20 cellular contexts compared by ENCODE assay signal in genomic region chr9:133056533-133056932, GRCh38. TPM values are rescaled to one million over a fixed set of nuclear protein-coding genes. Genes with fewer than 3 reads are reported as not detected.
DNase-seq lines count a peak whose midpoint lies in the region; ATAC-seq, FAIRE-seq and TF ChIP-seq lines count a peak whose summit lies in the region.
"Had no signal": no experiment of that assay in that cellular context is flagged by ENCODE, and none has a peak within 500 bp of the region (broad histone marks: within the 10 kb centered on the region; RNA-seq: fewer than 3 reads in every experiment).

No MANE protein-coding gene starts in this region.

- H3K4me3 ChIP-seq in bronchial epithelial cell (ENCODE audit: low read depth, low read length) = no peak overlapping the region
- H3K4me3 ChIP-seq in suprapubic skin = no peak overlapping the region
- H3K4me3 ChIP-seq in Karpas-422 (ENCODE audit: low read length) = no peak overlapping the region
- no peak overlapping the region for H3K4me3 ChIP-seq in hepatocyte
- H3K4me3 ChIP-seq: SK-N-MC, smooth muscle cell had no signal

- H3K79me2 ChIP-seq in Karpas-422 (ENCODE audit: low read length) (no peaks in the 10 kb centered on the region), hepatocyte (no peaks in the 10 kb centered on the region)

- H3K4me3 Mint-ChIP-seq in activated naive CD8-positive, alpha-beta T cell treated with anti-CD3 and anti-CD28 coated beads, Interleukin-2, amount 10 ng/mL, durations not matched to agents 7 days and 5 days = no peak overlapping the region
- no peak overlapping the region for H3K4me3 Mint-ChIP-seq in activated naive CD8-positive, alpha-beta T cell treated with anti-CD3 and anti-CD28 coated beads for 36 hours
- no peak overlapping the region for H3K4me3 Mint-ChIP-seq in osteocyte (ENCODE audit: unreplicated experiment)

- H3K36me3 ChIP-seq in bronchial epithelial cell (ENCODE audit: control insufficient read depth, insufficient read depth, low read length) = peaks cover 22% of the 10 kb centered on the region
- H3K36me3 ChIP-seq in suprapubic skin = peaks cover 67% of the 10 kb centered on the region
- H3K36me3 ChIP-seq in Karpas-422 (ENCODE audit: insufficient read depth, low read length) = no peaks in the 10 kb centered on the region
- H3K36me3 ChIP-seq in hepatocyte (replicated peaks; ENCODE audit: insufficient read depth, low read depth) = no peaks in the 10 kb centered on the region

- no peaks in the 10 kb centered on the region for H3K9me3 ChIP-seq in suprapubic skin
- H3K9me3 ChIP-seq in Karpas-422 (ENCODE audit: low read length) = no peaks in the 10 kb centered on the region
- no peaks in the 10 kb centered on the region for H3K9me3 ChIP-seq in hepatocyte (ENCODE audit: low read depth)

- H3K9me3 Mint-ChIP-seq in activated naive CD8-positive, alpha-beta T cell treated with anti-CD3 and anti-CD28 coated beads, Interleukin-2, amount 10 ng/mL, durations not matched to agents 7 days and 5 days = no peaks in the 10 kb centered on the region
- H3K9me3 Mint-ChIP-seq in activated naive CD8-positive, alpha-beta T cell treated with anti-CD3 and anti-CD28 coated beads for 36 hours = no peaks in the 10 kb centered on the region
- H3K9me3 Mint-ChIP-seq in osteocyte (ENCODE audit: unreplicated experiment) = no peaks in the 10 kb centered on the region

- H3K27ac Mint-ChIP-seq in activated naive CD8-positive, alpha-beta T cell treated with anti-CD3 and anti-CD28 coated beads, Interleukin-2, amount 10 ng/mL, durations not matched to agents 7 days and 5 days = peak overlapping the region; percentile 51
- H3K27ac Mint-ChIP-seq in activated naive CD8-positive, alpha-beta T cell treated with anti-CD3 and anti-CD28 coated beads for 36 hours = no peak overlapping the region
- H3K27ac Mint-ChIP-seq in osteocyte (ENCODE audit: unreplicated experiment) = no peak overlapping the region

- no peaks in the 10 kb centered on the region for H4K20me1 ChIP-seq in Karpas-422 (ENCODE audit: insufficient read depth, low read depth, low read length)
- H4K20me1 ChIP-seq in hepatocyte (ENCODE audit: insufficient read depth, poor library complexity, severe bottlenecking) = no peaks in the 10 kb centered on the region

- peak; percentile 28 for FAIRE-seq in bronchial epithelial cell (lab: Jason Lieb, UNC)
- FAIRE-seq: frontal cortex had no signal

- peaks cover 39% of the 10 kb centered on the region for H3K4me1 Mint-ChIP-seq in activated naive CD8-positive, alpha-beta T cell treated with anti-CD3 and anti-CD28 coated beads, Interleukin-2, amount 10 ng/mL, durations not matched to agents 7 days and 5 days
- H3K4me1 Mint-ChIP-seq in activated naive CD8-positive, alpha-beta T cell treated with anti-CD3 and anti-CD28 coated beads for 36 hours = peaks cover 38% of the 10 kb centered on the region
- peaks cover 57% of the 10 kb centered on the region for H3K4me1 Mint-ChIP-seq in osteocyte (ENCODE audit: unreplicated experiment)

- WGBS in suprapubic skin = 35% methylated on average over 4 of the region's 13 CpGs
- 94% methylated on average over 13 of the region's 13 CpGs for WGBS in hepatocyte (ENCODE audit: low lambda C conversion rate, missing lambda C conversion rate)

- H3K36me3 Mint-ChIP-seq in activated naive CD8-positive, alpha-beta T cell treated with anti-CD3 and anti-CD28 coated beads, Interleukin-2, amount 10 ng/mL, durations not matched to agents 7 days and 5 days = peaks cover 7% of the 10 kb centered on the region
- peaks cover 28% of the 10 kb centered on the region for H3K36me3 Mint-ChIP-seq in activated naive CD8-positive, alpha-beta T cell treated with anti-CD3 and anti-CD28 coated beads for 36 hours
- peaks cover 35% of the 10 kb centered on the region for H3K36me3 Mint-ChIP-seq in osteocyte (ENCODE audit: unreplicated experiment)

- no peak for DNase-seq in activated naive CD8-positive, alpha-beta T cell treated with anti-CD3 and anti-CD28 coated beads, Interleukin-2, amount 10 ng/mL, durations not matched to agents 7 days and 5 days
- no peak for DNase-seq in activated naive CD8-positive, alpha-beta T cell treated with anti-CD3 and anti-CD28 coated beads for 36 hours
- peak; percentile 21 for DNase-seq in GM13977 (ENCODE audit: low spot score)
- DNase-seq in bronchial epithelial cell (ENCODE audit: low read depth) = no peak
- peak in 1 of 2 donors; percentile 40 for DNase-seq in suprapubic skin (ENCODE audit: low spot score in 2 of 2)
- no peak for DNase-seq in osteocyte (ENCODE audit: extremely low spot score, unreplicated experiment)
- DNase-seq in Karpas-422 = no peak
- DNase-seq in hepatocyte (ENCODE audit: low spot score) = no peak
- DNase-seq: activated CD4-positive, CD25-positive, alpha-beta regulatory T cell treated with anti-CD3 and anti-CD28 coated beads, Interleukin-2, amount 50 U/mL, for 72 hours; activated CD8-positive, alpha-beta memory T cell treated with anti-CD3 and anti-CD28 coated beads, Interleukin-2, amount 50 U/mL, for 4 hours; activated gamma-delta T cell treated with Interleukin-2 at 50 U/mL for 16 hours; hypothalamus; KBM-7; NCI-H1694 treated with DMSO at 0.1 percent for 48 hours; NCI-H2171 treated with DMSO at 0.1 percent for 48 hours; NCI-H526; RPMI8226 had no signal

- H3K4me1 ChIP-seq in suprapubic skin (peaks cover 41% of the 10 kb centered on the region), Karpas-422 (ENCODE audit: low read length) (peaks cover 3% of the 10 kb centered on the region; the same call in 1 of the 2 replicates), hepatocyte (ENCODE audit: insufficient read depth) (peaks cover 6% of the 10 kb centered on the region)

- in situ Hi-C loops in GM13977 (cut with MboI; ENCODE audit: low pct_unique_long_range_greater_than_20kb, low sequenced_read_pairs, unreplicated experiment) = no loop called here

- POLR2A ChIA-PET in activated naive CD8-positive, alpha-beta T cell treated with anti-CD3 and anti-CD28 coated beads, Interleukin-2, amount 10 ng/mL, durations not matched to agents 7 days and 5 days (lab: Charles Lee) = interaction anchor here (0.8 to 5.2 kb wide), 2 partner anchors 24 to 291 kb away, joined by 3 to 41 read pairs; partner anchors contain the start of genes GTF3C5, MED22 and RPL7A

- no peaks in the 10 kb centered on the region for H3K9me2 ChIP-seq in Karpas-422 (replicated peaks; ENCODE audit: insufficient read depth, low read length)
- no peaks in the 10 kb centered on the region for H3K9me2 ChIP-seq in hepatocyte (replicated peaks; ENCODE audit: insufficient read depth)

- H3K27me3 ChIP-seq in bronchial epithelial cell (ENCODE audit: control insufficient read depth, insufficient read depth, low read length) (no peaks in the 10 kb centered on the region), suprapubic skin (no peaks in the 10 kb centered on the region), Karpas-422 (ENCODE audit: low read length) (no peaks in the 10 kb centered on the region), hepatocyte (no peaks in the 10 kb centered on the region)

- TF ChIP-seq CTCF in GM13977 (IDR thresholded peaks at IDR 0.05; ENCODE audit: extremely low read depth, insufficient read depth, missing control alignments) = no peak
- TF ChIP-seq CTCF in bronchial epithelial cell (IDR thresholded peaks at IDR 0.05; ENCODE audit: insufficient read depth, low read length, severe bottlenecking) = no peak
- no peak for TF ChIP-seq CTCF in suprapubic skin (IDR thresholded peaks at IDR 0.05)
- TF ChIP-seq CTCF in osteocyte (IDR thresholded peaks at IDR 0.05) = no peak
- TF ChIP-seq CTCF in hepatocyte (IDR thresholded peaks at IDR 0.05; ENCODE audit: poor library complexity) = no peak

- H2AFZ ChIP-seq in Karpas-422 (ENCODE audit: low read length) (no peak overlapping the region), hepatocyte (no peak overlapping the region)

- no peak overlapping the region for H3K9ac ChIP-seq in Karpas-422 (ENCODE audit: low read length)

- no peak for ATAC-seq in activated naive CD8-positive, alpha-beta T cell treated with anti-CD3 and anti-CD28 coated beads, Interleukin-2, amount 10 ng/mL, durations not matched to agents 7 days and 5 days (ENCODE audit: low read depth)

- H3K4me2 ChIP-seq in Karpas-422 (ENCODE audit: low read depth, low read length, poor library complexity, severe bottlenecking) (no peak overlapping the region), hepatocyte (no peak overlapping the region)
- H3K4me2 ChIP-seq: smooth muscle cell had no signal

- TF ChIP-seq EP300 in suprapubic skin (IDR thresholded peaks at IDR 0.05) = no peak

- no peaks in the 10 kb centered on the region for H3K27me3 Mint-ChIP-seq in activated naive CD8-positive, alpha-beta T cell treated with anti-CD3 and anti-CD28 coated beads, Interleukin-2, amount 10 ng/mL, durations not matched to agents 7 days and 5 days
- H3K27me3 Mint-ChIP-seq in activated naive CD8-positive, alpha-beta T cell treated with anti-CD3 and anti-CD28 coated beads for 36 hours = no peaks in the 10 kb centered on the region
- H3K27me3 Mint-ChIP-seq in osteocyte (ENCODE audit: unreplicated experiment) = no peaks in the 10 kb centered on the region

- TF ChIP-seq POLR2A in suprapubic skin (IDR thresholded peaks at IDR 0.05) = no peak

- H3K27ac ChIP-seq in suprapubic skin = peak overlapping the region; percentile 76
- no peak overlapping the region for H3K27ac ChIP-seq in Karpas-422 (ENCODE audit: low read length)
- H3K27ac ChIP-seq in hepatocyte = no peak overlapping the region
- H3K27ac ChIP-seq: SK-N-MC had no signal

RNA-seq across cellular contexts. Expression of gene CEL, which starts 5.2 kb away (rescaled TPM):
- 1 to 10 TPM; 1.4 to 2.3 TPM for total RNA-seq in activated naive CD8-positive, alpha-beta T cell treated with anti-CD3 and anti-CD28 coated beads, Interleukin-2, amount 10 ng/mL, durations not matched to agents 7 days and 5 days
- total RNA-seq in activated naive CD8-positive, alpha-beta T cell treated with anti-CD3 and anti-CD28 coated beads for 36 hours = 1 to 10 TPM; 2.3 to 2.8 TPM
- total RNA-seq in bronchial epithelial cell (0.53 and 1.3 TPM in 2 replicates), suprapubic skin (10 to 100 TPM in 1 of 4 donors, 1 to 10 TPM in 3; 5.2 to 10.7 (median 5.9) TPM), osteocyte (1.3 and 1.9 TPM in 2 replicates), hepatocyte (2.4 and 4.4 TPM in 2 replicates)
- total RNA-seq in Karpas-422 (2014; rRNA removed; shearing (Covaris generic); ENCODE audit: low replicate concordance) = 0.19 and 1.9 TPM in 2 replicates
- 5.9 and 6.6 TPM in 2 replicates for polyA plus RNA-seq in hepatocyte

RNA-seq across cellular contexts. Expression of gene GTF3C5, which starts 25.7 kb away (rescaled TPM):
- 10 to 100 TPM; 86.4 to 97.5 TPM for total RNA-seq in activated naive CD8-positive, alpha-beta T cell treated with anti-CD3 and anti-CD28 coated beads, Interleukin-2, amount 10 ng/mL, durations not matched to agents 7 days and 5 days
- 10 to 100 TPM; 85.4 to 90.2 TPM for total RNA-seq in activated naive CD8-positive, alpha-beta T cell treated with anti-CD3 and anti-CD28 coated beads for 36 hours
- total RNA-seq in bronchial epithelial cell (29.7 and 31.4 TPM in 2 replicates), suprapubic skin (100 to 1,000 TPM in 1 of 4 donors, 10 to 100 TPM in 3; 55.8 to 103 (median 63.1) TPM), osteocyte (60.7 and 65.1 TPM in 2 replicates), hepatocyte (45.0 and 52.5 TPM in 2 replicates)
- total RNA-seq in Karpas-422 (2014; rRNA removed; shearing (Covaris generic); ENCODE audit: low replicate concordance) = 26.8 and 54.8 TPM in 2 replicates
- polyA plus RNA-seq in hepatocyte = 66.0 and 87.3 TPM in 2 replicates
